Comparison of ENCODE assay signal across 26 cellular contexts in the genomic region with DNA sequence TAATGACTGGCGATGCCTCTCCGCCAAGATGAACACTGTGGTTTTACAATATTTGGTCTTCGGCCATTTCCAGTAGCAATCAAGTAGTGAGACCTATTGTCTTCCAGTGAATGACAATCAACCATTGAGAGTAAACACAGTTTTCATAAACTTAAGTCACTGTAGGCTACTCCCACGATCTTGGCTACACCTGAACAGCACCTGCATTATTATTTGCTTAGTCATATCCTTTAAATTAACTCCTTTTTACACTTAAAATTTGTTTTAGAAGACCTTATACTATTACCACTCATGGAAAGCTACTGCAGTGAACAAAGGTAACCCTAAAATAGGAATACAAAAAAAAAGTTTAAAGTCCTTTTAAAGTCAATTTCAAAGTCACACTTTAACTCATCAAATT. TPM values are rescaled to one million over a fixed set of nuclear protein-coding genes. Genes with fewer than 3 reads are reported as not detected.
DNase-seq lines count a peak whose midpoint lies in the region; FAIRE-seq and TF ChIP-seq lines count a peak whose summit lies in the region.
"Had no signal": no experiment of that assay in that cellular context is flagged by ENCODE, and none has a peak within 500 bp of the region (broad histone marks: within the 10 kb centered on the region; RNA-seq: fewer than 3 reads in every experiment).

No MANE protein-coding gene starts in this region.

- H3K4me3 ChIP-seq in mammary epithelial cell (replicated peaks in 1 of 3; ENCODE audit: insufficient read depth in 1 of 3, low read depth in 2 of 3, low read length in 3 of 3) (no peak overlapping the region), bronchial epithelial cell (ENCODE audit: low read depth, low read length) (no peak overlapping the region), osteoblast (ENCODE audit: insufficient read depth, low read length) (no peak overlapping the region), spleen (no peak overlapping the region)
- H3K4me3 ChIP-seq: A549; BLaER1 treated with 17β-estradiol and CSF1 and Interleukin-3, amounts not matched to agents 10 nM and 100 nM; GM23338 had no signal

- no peaks in the 10 kb centered on the region for H3K27me3 ChIP-seq in mammary epithelial cell (ENCODE audit: insufficient read depth, low read length)
- no peaks in the 10 kb centered on the region for H3K27me3 ChIP-seq in bronchial epithelial cell (ENCODE audit: control insufficient read depth, insufficient read depth, low read length)
- no peaks in the 10 kb centered on the region for H3K27me3 ChIP-seq in osteoblast (ENCODE audit: insufficient read depth, low read length)
- no peaks in the 10 kb centered on the region for H3K27me3 ChIP-seq in spleen (replicated peaks in 1 of 7)
- H3K27me3 ChIP-seq: BE2C; BLaER1 treated with 17β-estradiol and CSF1 and Interleukin-3, amounts not matched to agents 10 nM and 100 nM had no signal

- H3K79me2 ChIP-seq in mammary epithelial cell (ENCODE audit: insufficient read depth, low read length) (no peaks in the 10 kb centered on the region), osteoblast (ENCODE audit: insufficient read depth, low read length) (no peaks in the 10 kb centered on the region)

- peaks cover 27% of the 10 kb centered on the region for H3K9me3 Mint-ChIP-seq in MCF 10A (ENCODE audit: unreplicated experiment)
- H3K9me3 Mint-ChIP-seq in activated CD4-positive, alpha-beta T cell treated with anti-CD3 and anti-CD28 coated beads, Interleukin-2, amount 10 ng/mL, durations not matched to agents 7 days and 5 days = peaks cover 31% of the 10 kb centered on the region

- CTCF ChIA-PET in mammary epithelial cell (lab: Charles Lee; ENCODE audit: low non-redundant PET) = no interaction called here
- CTCF ChIA-PET in MCF 10A (lab: Yijun Ruan, JAX) = interaction anchor here (0.6 to 1.0 kb wide), 4 partner anchors 24 to 1060 kb away, joined by 3 to 4 read pairs (median 3); no protein-coding TSS in a partner anchor
- CTCF ChIA-PET in RWPE1 (lab: Yijun Ruan, JAX) = interaction anchor here (0.7 kb wide), 1 partner anchor 9 kb away, joined by 3 read pairs; no protein-coding TSS in a partner anchor
- CTCF ChIA-PET in activated CD4-positive, alpha-beta T cell treated with anti-CD3 and anti-CD28 coated beads, Interleukin-2, amount 10 ng/mL, durations not matched to agents 7 days and 5 days (lab: Charles Lee) = no interaction called here

- H3K36me3 Mint-ChIP-seq in MCF 10A (ENCODE audit: insufficient read depth, unreplicated experiment) = no peaks in the 10 kb centered on the region
- no peaks in the 10 kb centered on the region for H3K36me3 Mint-ChIP-seq in activated CD4-positive, alpha-beta T cell treated with anti-CD3 and anti-CD28 coated beads, Interleukin-2, amount 10 ng/mL, durations not matched to agents 7 days and 5 days (ENCODE audit: low read depth)
- H3K36me3 Mint-ChIP-seq: CD14-positive monocyte had no signal

- DNase-seq in mammary epithelial cell (peak; percentile 2), MCF 10A (ENCODE audit: unreplicated experiment) (no peak), RWPE1 (ENCODE audit: low spot score) (peak; percentile 49), bronchial epithelial cell (ENCODE audit: low read depth) (peak; percentile 7), osteoblast (ENCODE audit: insufficient read length, low spot score, missing footprints) (peak; percentile 67), spleen (no peak), caudate nucleus (lab: John Stamatoyannopoulos, UW) (no peak)
- no peak for DNase-seq in activated CD4-positive, alpha-beta T cell treated with anti-CD3 and anti-CD28 coated beads, Interleukin-2, amount 10 ng/mL, durations not matched to agents 7 days and 5 days
- DNase-seq: ACHN; AML-193; BE2C; Calu3; CD4-positive, alpha-beta T cell; CD8-positive, alpha-beta memory T cell; COR-L47; DMS153; DND-41; H9; HFFc6 had no signal

- H3K27ac ChIP-seq in mammary epithelial cell (ENCODE audit: insufficient read depth, low read depth, low read length) (no peak overlapping the region), RWPE1 (no peak overlapping the region), osteoblast (ENCODE audit: low read depth, low read length) (no peak overlapping the region), spleen (no peak overlapping the region), caudate nucleus (ENCODE audit: low read depth, low read length) (no peak overlapping the region)
- H3K27ac ChIP-seq: A549; BLaER1 treated with 17β-estradiol and CSF1 and Interleukin-3, amounts not matched to agents 10 nM and 100 nM had no signal

- intact Hi-C loops in mammary epithelial cell (cut with micrococcal nuclease) (no loop called here), MCF 10A (cut with micrococcal nuclease) (no loop called here), spleen (cut with DNase I; ENCODE audit: low total_unique reads) (no loop called here)

- H2AFZ ChIP-seq in mammary epithelial cell (ENCODE audit: low read depth, low read length) (no peak overlapping the region), osteoblast (ENCODE audit: low read length) (no peak overlapping the region)
- H2AFZ ChIP-seq: GM23338 had no signal

- no peaks in the 10 kb centered on the region for H3K4me1 Mint-ChIP-seq in MCF 10A (ENCODE audit: insufficient read depth, unreplicated experiment)
- H3K4me1 Mint-ChIP-seq in activated CD4-positive, alpha-beta T cell treated with anti-CD3 and anti-CD28 coated beads, Interleukin-2, amount 10 ng/mL, durations not matched to agents 7 days and 5 days = no peaks in the 10 kb centered on the region
- H3K4me1 Mint-ChIP-seq: CD14-positive monocyte; CD8-positive, alpha-beta memory T cell; GM23338; H9 had no signal

- dilution Hi-C loops in mammary epithelial cell (cut with HindIII; ENCODE audit: low sequenced_read_pairs) = no loop called here

- no peak overlapping the region for H3K27ac Mint-ChIP-seq in MCF 10A (ENCODE audit: low read depth, unreplicated experiment)
- no peak overlapping the region for H3K27ac Mint-ChIP-seq in activated CD4-positive, alpha-beta T cell treated with anti-CD3 and anti-CD28 coated beads, Interleukin-2, amount 10 ng/mL, durations not matched to agents 7 days and 5 days
- H3K27ac Mint-ChIP-seq: CD14-positive monocyte; CD4-positive, alpha-beta T cell; CD8-positive, alpha-beta memory T cell; GM23338; H9; HFFc6 had no signal

- no peak overlapping the region for H3K9ac ChIP-seq in mammary epithelial cell (ENCODE audit: insufficient read depth, low read length)
- H3K9ac ChIP-seq: BLaER1 treated with 17β-estradiol and CSF1 and Interleukin-3, amounts not matched to agents 10 nM and 100 nM had no signal

- WGBS in mammary epithelial cell (ENCODE audit: low coverage, missing lambda C conversion rate) = 2% methylated on average over 4 of the region's 4 CpGs
- 77 to 86% (median 83%) methylated on average over 4 of the region's 4 CpGs for WGBS in spleen, 5 donors

- H3K27me3 Mint-ChIP-seq in MCF 10A (ENCODE audit: insufficient read depth, unreplicated experiment) = no peaks in the 10 kb centered on the region
- H3K27me3 Mint-ChIP-seq in activated CD4-positive, alpha-beta T cell treated with anti-CD3 and anti-CD28 coated beads, Interleukin-2, amount 10 ng/mL, durations not matched to agents 7 days and 5 days = no peaks in the 10 kb centered on the region
- H3K27me3 Mint-ChIP-seq: CD4-positive, alpha-beta T cell had no signal

- H3K4me3 Mint-ChIP-seq in MCF 10A (ENCODE audit: unreplicated experiment) = no peak overlapping the region
- H3K4me3 Mint-ChIP-seq in activated CD4-positive, alpha-beta T cell treated with anti-CD3 and anti-CD28 coated beads, Interleukin-2, amount 10 ng/mL, durations not matched to agents 7 days and 5 days = no peak overlapping the region
- H3K4me3 Mint-ChIP-seq: CD14-positive monocyte; CD4-positive, alpha-beta T cell; CD8-positive, alpha-beta memory T cell; GM23338; H9; HFFc6 had no signal

- no peaks in the 10 kb centered on the region for H3K36me3 ChIP-seq in mammary epithelial cell (ENCODE audit: insufficient read depth, low read length)
- H3K36me3 ChIP-seq in bronchial epithelial cell (ENCODE audit: control insufficient read depth, insufficient read depth, low read length) = no peaks in the 10 kb centered on the region
- peaks cover 56% of the 10 kb centered on the region for H3K36me3 ChIP-seq in osteoblast (ENCODE audit: insufficient read depth, low read length)
- peaks cover 0 to 88% (median 6%) of the 10 kb centered on the region in 6 donors for H3K36me3 ChIP-seq in spleen
- H3K36me3 ChIP-seq: BE2C; BLaER1 treated with 17β-estradiol and CSF1 and Interleukin-3, amounts not matched to agents 10 nM and 100 nM had no signal

- no peaks in the 10 kb centered on the region for H4K20me1 ChIP-seq in mammary epithelial cell (ENCODE audit: insufficient read depth, low read length)
- H4K20me1 ChIP-seq in osteoblast (ENCODE audit: insufficient read depth, low read length) = no peaks in the 10 kb centered on the region
- H4K20me1 ChIP-seq: BLaER1 treated with 17β-estradiol and CSF1 and Interleukin-3, amounts not matched to agents 10 nM and 100 nM had no signal

- FAIRE-seq in bronchial epithelial cell (lab: Jason Lieb, UNC) = no peak
- FAIRE-seq: A549, G401.6, GM12892 had no signal

- TF ChIP-seq CTCF in mammary epithelial cell (conservative IDR thresholded peaks at IDR 0.05 in 1 of 2, IDR thresholded peaks at IDR 0.05 in 1 of 2; ENCODE audit: extremely low read depth in 1 of 2, insufficient read depth in 1 of 2, low read depth in 1 of 2, low read length in 2 of 2) (no peak), MCF 10A (IDR thresholded peaks at IDR 0.05; ENCODE audit: unreplicated experiment) (no peak), RWPE1 (conservative IDR thresholded peaks at IDR 0.05; ENCODE audit: low read depth) (no peak), bronchial epithelial cell (IDR thresholded peaks at IDR 0.05; ENCODE audit: insufficient read depth, low read length, severe bottlenecking) (no peak), osteoblast (IDR thresholded peaks at IDR 0.05; ENCODE audit: extremely low read depth, low read depth, low read length) (no peak), spleen (IDR thresholded peaks at IDR 0.05 in 8 of 11, conservative IDR thresholded peaks at IDR 0.05 in 3 of 11) (no peak)

- in situ Hi-C loops in mammary epithelial cell (cut with MboI; ENCODE audit: low sequenced_read_pairs in 2 of 2) = no loop called here

- no peak overlapping the region for H3K4me2 ChIP-seq in mammary epithelial cell (ENCODE audit: insufficient read depth, low read depth, low read length)
- no peak overlapping the region for H3K4me2 ChIP-seq in osteoblast (ENCODE audit: insufficient read depth, low read length)
- H3K4me2 ChIP-seq: A549; BLaER1 treated with 17β-estradiol and CSF1 and Interleukin-3, amounts not matched to agents 10 nM and 100 nM; GM23338 had no signal

- POLR2A ChIA-PET in MCF 10A (lab: Yijun Ruan, JAX) = interaction anchor here (0.6 kb wide), 1 partner anchor 148 kb away, joined by 3 read pairs; no protein-coding TSS in a partner anchor
- POLR2A ChIA-PET in RWPE1 (lab: Yijun Ruan, JAX; ENCODE audit: low non-redundant PET) = no interaction called here
- POLR2A ChIA-PET in activated CD4-positive, alpha-beta T cell treated with anti-CD3 and anti-CD28 coated beads, Interleukin-2, amount 10 ng/mL, durations not matched to agents 7 days and 5 days (lab: Charles Lee) = no interaction called here

- no peak for TF ChIP-seq POLR2A in spleen (IDR thresholded peaks at IDR 0.05)

- H3K4me1 ChIP-seq in mammary epithelial cell (ENCODE audit: insufficient read depth, low read length) (no peaks in the 10 kb centered on the region), osteoblast (ENCODE audit: insufficient read depth, low read length) (no peaks in the 10 kb centered on the region), spleen (no peaks in the 10 kb centered on the region)
- H3K4me1 ChIP-seq: A549; BE2C; BLaER1 treated with 17β-estradiol and CSF1 and Interleukin-3, amounts not matched to agents 10 nM and 100 nM had no signal

- H3K9me3 ChIP-seq in mammary epithelial cell (replicated peaks; ENCODE audit: insufficient read depth, low read length) = peaks cover 63% of the 10 kb centered on the region
- H3K9me3 ChIP-seq in osteoblast (ENCODE audit: low read depth, low read length) = no peaks in the 10 kb centered on the region
- peaks cover 0 to 94% (median 47%) of the 10 kb centered on the region in 8 donors for H3K9me3 ChIP-seq in spleen
- H3K9me3 ChIP-seq: BE2C had no signal

- BruUV-seq in mammary epithelial cell (replicated peaks; lab: Mats Ljungman, UMichigan) = no TSS peak
- no TSS peak for BruUV-seq in MCF 10A (replicated peaks; lab: Mats Ljungman, UMichigan)

RNA-seq across cellular contexts. Expression of a gene that starts 58.2 kb away (rescaled TPM):
- 1 to 10 TPM; 5.3 to 6.8 TPM for total RNA-seq in mammary epithelial cell
- 1.5 TPM for polyA plus RNA-seq in mammary epithelial cell
- 1.1 TPM for polyA minus RNA-seq in mammary epithelial cell
- 3.9 and 4.6 TPM in 2 replicates for total RNA-seq in MCF 10A (2022)
- 3.3 and 3.9 TPM in 2 replicates for total RNA-seq in bronchial epithelial cell
- 7.6 and 9.1 TPM in 2 replicates for total RNA-seq in osteoblast
- 1 to 10 TPM; 5.6 to 8.5 (median 7.3) TPM for total RNA-seq in spleen
- 1 to 10 TPM; 1.3 to 2.0 (median 1.9) TPM for polyA plus RNA-seq in spleen
- total RNA-seq in activated CD4-positive, alpha-beta T cell treated with anti-CD3 and anti-CD28 coated beads, Interleukin-2, amount 10 ng/mL, durations not matched to agents 7 days and 5 days = 1 to 10 TPM; 6.4 to 7.3 TPM
- total RNA-seq: H4 had no signal

Comparison
In these comparisons a context has a peak if more than half of its experiments do, and no peak if none do; other contexts are left out.
1. DNase-seq: peak in mammary epithelial cell (single experiment), RWPE1 (single experiment), bronchial epithelial cell (single experiment) and osteoblast (single experiment); none in MCF 10A (single experiment), spleen (single experiment), activated CD4-positive, alpha-beta T cell treated with anti-CD3 and anti-CD28 coated beads, Interleukin-2, amount 10 ng/mL, durations not matched to agents 7 days and 5 days (single experiment) and caudate nucleus (0 of 61).
2. CTCF ChIA-PET loops: an anchor here in MCF 10A (0.6 to 1.0 kb wide) and RWPE1 (0.7 kb wide); none called in mammary epithelial cell and activated CD4-positive, alpha-beta T cell treated with anti-CD3 and anti-CD28 coated beads, Interleukin-2, amount 10 ng/mL, durations not matched to agents 7 days and 5 days.